8 cellular contexts compared by ENCODE assay signal in genomic region chr16:30458561-30459394, GRCh38. TPM values are rescaled to one million over a fixed set of nuclear protein-coding genes. Genes with fewer than 3 reads are reported as not detected.
DNase-seq lines count a peak whose midpoint lies in the region; ATAC-seq lines count a peak whose summit lies in the region.

No MANE protein-coding gene starts in this region.

- peak; percentile 30 for DNase-seq in Ammon's horn (ENCODE audit: low spot score)
- peak; percentile 93 for DNase-seq in activated CD4-positive, alpha-beta T cell treated with anti-CD3 and anti-CD28 coated beads, Interleukin-2, amount 10 ng/mL, durations not matched to agents 7 days and 5 days
- DNase-seq in left cardiac atrium = peak; percentile 50
- DNase-seq in stimulated activated CD8-positive, alpha-beta memory T cell treated with anti-CD3 and anti-CD28 coated beads, Interleukin-7, amount 100 ng/mL, for 1 hour (ENCODE audit: low read depth in 2 of 2) = peak; percentile 43 to 52
- no peak for DNase-seq in NCI-H2171 (lab: John Stamatoyannopoulos, UW)
- no peak for DNase-seq in dermis blood vessel endothelial cell

- peaks cover 2% of the 10 kb centered on the region for H3K9me3 Mint-ChIP-seq in activated CD4-positive, alpha-beta T cell treated with anti-CD3 and anti-CD28 coated beads, Interleukin-2, amount 10 ng/mL, durations not matched to agents 7 days and 5 days

- intact Hi-C loops in left cardiac atrium (cut with DNase I) = loop anchor here in 1 of 2 donors (10.0 kb wide), 1 partner anchor 146 kb away; no protein-coding TSS in a partner anchor

- H3K4me1 Mint-ChIP-seq in activated CD4-positive, alpha-beta T cell treated with anti-CD3 and anti-CD28 coated beads, Interleukin-2, amount 10 ng/mL, durations not matched to agents 7 days and 5 days = peaks cover 79% of the 10 kb centered on the region

- POLR2A ChIA-PET in activated CD4-positive, alpha-beta T cell treated with anti-CD3 and anti-CD28 coated beads, Interleukin-2, amount 10 ng/mL, durations not matched to agents 7 days and 5 days (lab: Charles Lee) = interaction anchor here (0.6 to 1.5 kb wide), 5 partner anchors 12 to 152 kb away, joined by 3 to 23 read pairs (median 3); partner anchors contain the start of gene ITGAL

- ATAC-seq in GM19463 (IDR thresholded peaks at IDR 0.05; ENCODE audit: unreplicated experiment) (peak; percentile 86), HG03521 (IDR thresholded peaks at IDR 0.05; ENCODE audit: unreplicated experiment) (peak; percentile 72), left cardiac atrium (peak; percentile 68 to 74)

- peak overlapping the region; percentile 99 for H3K27ac Mint-ChIP-seq in activated CD4-positive, alpha-beta T cell treated with anti-CD3 and anti-CD28 coated beads, Interleukin-2, amount 10 ng/mL, durations not matched to agents 7 days and 5 days

- peaks cover 4% of the 10 kb centered on the region for H3K36me3 Mint-ChIP-seq in activated CD4-positive, alpha-beta T cell treated with anti-CD3 and anti-CD28 coated beads, Interleukin-2, amount 10 ng/mL, durations not matched to agents 7 days and 5 days (ENCODE audit: low read depth)

- H3K27me3 Mint-ChIP-seq in activated CD4-positive, alpha-beta T cell treated with anti-CD3 and anti-CD28 coated beads, Interleukin-2, amount 10 ng/mL, durations not matched to agents 7 days and 5 days = no peaks in the 10 kb centered on the region

- H3K4me3 Mint-ChIP-seq in activated CD4-positive, alpha-beta T cell treated with anti-CD3 and anti-CD28 coated beads, Interleukin-2, amount 10 ng/mL, durations not matched to agents 7 days and 5 days = peak overlapping the region; percentile 68

- CTCF ChIA-PET in activated CD4-positive, alpha-beta T cell treated with anti-CD3 and anti-CD28 coated beads, Interleukin-2, amount 10 ng/mL, durations not matched to agents 7 days and 5 days (lab: Charles Lee) = interaction anchor here (0.6 to 5.9 kb wide), 17 partner anchors 8 to 407 kb away, joined by 3 to 35 read pairs (median 5); partner anchors contain the start of genes DCTPP1, ITGAL and SEPHS2

RNA-seq across cellular contexts. Expression of gene SEPHS2, which starts 13.1 kb away (rescaled TPM):
- 10 to 100 TPM; 52.2 to 58.9 TPM for total RNA-seq in activated CD4-positive, alpha-beta T cell treated with anti-CD3 and anti-CD28 coated beads, Interleukin-2, amount 10 ng/mL, durations not matched to agents 7 days and 5 days
- total RNA-seq in left cardiac atrium = 10 to 100 TPM; 32.8 to 44.7 TPM
- total RNA-seq in dermis blood vessel endothelial cell = 16.0 and 17.1 TPM in 2 replicates

RNA-seq across cellular contexts. Expression of gene ITGAL, which starts 13.8 kb away (rescaled TPM):
- total RNA-seq in activated CD4-positive, alpha-beta T cell treated with anti-CD3 and anti-CD28 coated beads, Interleukin-2, amount 10 ng/mL, durations not matched to agents 7 days and 5 days = 100 to 1,000 TPM; 521 to 598 TPM
- total RNA-seq in left cardiac atrium (1 to 10 TPM; 3.3 to 3.9 TPM), dermis blood vessel endothelial cell (not detected in 2 replicates)

RNA-seq across cellular contexts. Expression of gene DCTPP1, which starts 28.9 kb away (rescaled TPM):
- 10 to 100 TPM; 48.4 to 51.4 TPM for total RNA-seq in activated CD4-positive, alpha-beta T cell treated with anti-CD3 and anti-CD28 coated beads, Interleukin-2, amount 10 ng/mL, durations not matched to agents 7 days and 5 days
- total RNA-seq in left cardiac atrium = 10 to 100 TPM; 35.1 to 35.5 TPM
- 61.3 and 61.9 TPM in 2 replicates for total RNA-seq in dermis blood vessel endothelial cell

RNA-seq across cellular contexts. Expression of gene ZNF771, which starts 51.4 kb away (rescaled TPM):
- total RNA-seq in activated CD4-positive, alpha-beta T cell treated with anti-CD3 and anti-CD28 coated beads, Interleukin-2, amount 10 ng/mL, durations not matched to agents 7 days and 5 days = 1 to 10 TPM; 3.4 to 3.7 TPM
- total RNA-seq in left cardiac atrium (1 to 10 TPM; 5.9 to 6.2 TPM), dermis blood vessel endothelial cell (14.8 and 21.4 TPM in 2 replicates)

Comparison
In these comparisons a context has a peak if more than half of its experiments do, and no peak if none do; other contexts are left out.
1. DNase-seq: peak in Ammon's horn (single experiment), activated CD4-positive, alpha-beta T cell treated with anti-CD3 and anti-CD28 coated beads, Interleukin-2, amount 10 ng/mL, durations not matched to agents 7 days and 5 days (single experiment), left cardiac atrium (single experiment) and stimulated activated CD8-positive, alpha-beta memory T cell treated with anti-CD3 and anti-CD28 coated beads, Interleukin-7, amount 100 ng/mL, for 1 hour (2 of 2); none in NCI-H2171 (single experiment) and dermis blood vessel endothelial cell (single experiment).
2. RNA of gene ITGAL, which starts 13.8 kb away (total RNA-seq): 521 to 598 TPM in activated CD4-positive, alpha-beta T cell treated with anti-CD3 and anti-CD28 coated beads, Interleukin-2, amount 10 ng/mL, durations not matched to agents 7 days and 5 days; 3.3 to 3.9 TPM in left cardiac atrium and not detected in dermis blood vessel endothelial cell; every median in the first group is over 100 times any median in the second.
3. Peak in every context shown above with its lines, with median percentiles within 50 percentile points of each other: ATAC-seq.